Comparison of ENCODE assay signal across 10 cellular contexts in the genomic region with DNA sequence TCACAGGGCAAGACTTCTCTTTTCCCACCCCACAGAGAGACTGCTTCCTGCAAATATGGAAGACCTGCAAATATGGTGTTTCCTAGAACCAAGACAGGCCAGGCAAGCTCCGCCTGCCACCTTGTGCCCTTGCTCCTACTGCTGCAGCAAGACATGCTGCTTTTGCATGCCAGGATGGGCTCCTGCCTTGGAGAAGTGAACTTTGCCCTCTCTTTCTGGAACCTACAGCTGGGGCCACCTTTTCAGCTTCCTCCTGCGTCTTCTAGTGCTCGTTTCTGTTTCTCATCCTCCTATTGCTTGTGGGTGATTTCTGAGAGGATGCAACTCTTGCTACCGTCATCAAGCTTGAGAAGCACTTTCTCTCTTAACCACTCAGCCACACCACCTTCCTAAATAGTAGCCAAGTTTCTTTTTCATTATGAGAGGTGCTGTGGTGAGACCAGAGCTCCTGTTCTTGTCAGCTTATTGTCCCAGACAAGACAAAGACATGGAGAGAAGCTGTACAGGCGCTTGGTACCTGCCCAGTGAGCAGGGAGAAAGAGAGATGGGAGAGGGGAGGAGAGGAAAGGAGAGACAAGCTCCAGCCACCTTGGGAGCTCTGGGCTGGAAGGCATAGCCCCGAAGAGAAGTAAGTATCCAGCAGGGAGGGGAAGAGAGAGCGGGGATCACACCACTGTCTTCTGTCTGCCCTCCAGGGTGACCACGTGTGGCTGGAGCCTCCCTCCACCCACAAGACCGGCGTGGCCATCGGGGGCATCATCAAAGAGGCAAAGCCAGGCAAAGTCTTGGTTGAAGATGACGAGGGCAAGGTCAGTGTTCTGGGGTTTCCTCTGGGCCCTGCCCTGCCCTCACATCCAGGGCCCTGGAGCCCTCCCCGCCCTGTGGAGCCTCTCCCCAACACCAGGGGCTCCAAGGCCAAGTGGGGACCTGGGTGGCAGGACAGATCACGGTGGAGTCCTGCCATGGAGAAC. TPM values are rescaled to one million over a fixed set of nuclear protein-coding genes. Genes with fewer than 3 reads are reported as not detected.
DNase-seq lines count a peak whose midpoint lies in the region; ATAC-seq and TF ChIP-seq lines count a peak whose summit lies in the region.
"Had no signal": no experiment of that assay in that cellular context is flagged by ENCODE, and none has a peak within 500 bp of the region (broad histone marks: within the 10 kb centered on the region; RNA-seq: fewer than 3 reads in every experiment).

No MANE protein-coding gene starts in this region.

- H3K27ac ChIP-seq in sigmoid colon (no peak overlapping the region), prostate gland (no peak overlapping the region)
- H3K27ac ChIP-seq: BLaER1 had no signal

- peak; percentile 97 for ATAC-seq in HG02642 (IDR thresholded peaks at IDR 0.05; ENCODE audit: poor library complexity, unreplicated experiment)

- TF ChIP-seq CTCF in sigmoid colon (IDR thresholded peaks at IDR 0.05) (no peak), prostate gland (IDR thresholded peaks at IDR 0.05) (no peak)

- peak; percentile 32 to 36 for DNase-seq in activated T-cell treated with anti-CD3 and anti-CD28 coated beads, Interleukin-2, amount 50 U/mL, for 48 hours
- no peak for DNase-seq in activated T-cell treated with anti-CD3 and anti-CD28 coated beads, Interleukin-2, amount 50 U/mL, for 1 hour
- DNase-seq in NOMO-1 (lab: John Stamatoyannopoulos, UW; ENCODE audit: unreplicated experiment in 2 of 2) = peak; percentile 76 to 79
- DNase-seq in sigmoid colon = peak; percentile 25
- DNase-seq in prostate gland (ENCODE audit: low spot score) = no peak
- no peak for DNase-seq in activated CD4-positive, CD25-positive, alpha-beta regulatory T cell treated with anti-CD3 and anti-CD28 coated beads, Interleukin-2, amount 50 U/mL, for 72 hours
- no peak for DNase-seq in effector CD8-positive, alpha-beta T cell (lab: John Stamatoyannopoulos, UW)
- DNase-seq: NCI-H1092 had no signal

- H3K27me3 ChIP-seq in sigmoid colon (no peaks in the 10 kb centered on the region), prostate gland (replicated peaks; ENCODE audit: insufficient read depth) (no peaks in the 10 kb centered on the region)
- H3K27me3 ChIP-seq: BLaER1 had no signal

- H3K4me1 ChIP-seq in sigmoid colon (peaks cover 0 to under 1% (median 0%) of the 10 kb centered on the region in 4 donors), prostate gland (replicated peaks) (no peaks in the 10 kb centered on the region)

- no peaks in the 10 kb centered on the region for H3K9me3 ChIP-seq in sigmoid colon
- no peaks in the 10 kb centered on the region for H3K9me3 ChIP-seq in prostate gland
- H3K9me3 ChIP-seq: BLaER1 had no signal

- H3K4me3 ChIP-seq in sigmoid colon = no peak overlapping the region
- no peak overlapping the region for H3K4me3 ChIP-seq in prostate gland
- H3K4me3 ChIP-seq: BLaER1 had no signal

- WGBS in sigmoid colon, 2 donors = 75 to 76% methylated on average over 14 of the region's 14 CpGs
- 85% methylated on average over 14 of the region's 14 CpGs for WGBS in prostate gland

- TF ChIP-seq EP300 in sigmoid colon (IDR thresholded peaks at IDR 0.05) = no peak

- no peaks in the 10 kb centered on the region for H3K36me3 ChIP-seq in sigmoid colon
- no peaks in the 10 kb centered on the region for H3K36me3 ChIP-seq in prostate gland
- H3K36me3 ChIP-seq: BLaER1 had no signal

- intact Hi-C loops in sigmoid colon (cut with DNase I) = no loop called here
- intact Hi-C loops in prostate gland (cut with DNase I) = no loop called here

- TF ChIP-seq POLR2A in sigmoid colon (IDR thresholded peaks at IDR 0.05) (no peak), prostate gland (IDR thresholded peaks at IDR 0.05) (no peak)

RNA-seq across cellular contexts. Expression of a gene that starts 28.3 kb away (rescaled TPM):
- total RNA-seq in sigmoid colon = 1 to 10 TPM in 2 of 4 donors, under 1 TPM in 1, not detected in 1; 0.54 to 3.0 (median 1.4) TPM
- polyA plus RNA-seq in sigmoid colon = 100 to 1,000 TPM in 1 of 3 donors, 10 to 100 TPM in 2; 57.6 to 128 (median 67.9) TPM
- 1 to 10 TPM in 1 of 2 donors, not detected in 1; 1.4 TPM for total RNA-seq in prostate gland

RNA-seq across cellular contexts. Expression of a gene that starts 37.5 kb away (rescaled TPM):
- total RNA-seq in sigmoid colon = 10 to 100 TPM; 28.1 to 47.9 (median 30.7) TPM
- polyA plus RNA-seq in sigmoid colon = 10 to 100 TPM; 28.8 to 32.6 (median 31.2) TPM
- 10 to 100 TPM; 36.6 to 42.3 TPM for total RNA-seq in prostate gland

Comparison
In these comparisons a context has a peak if more than half of its experiments do, and no peak if none do; other contexts are left out.
1. DNase-seq: peak in activated T-cell treated with anti-CD3 and anti-CD28 coated beads, Interleukin-2, amount 50 U/mL, for 48 hours (2 of 2), NOMO-1 (2 of 2) and sigmoid colon (single experiment); none in activated T-cell treated with anti-CD3 and anti-CD28 coated beads, Interleukin-2, amount 50 U/mL, for 1 hour (single experiment), prostate gland (single experiment), activated CD4-positive, CD25-positive, alpha-beta regulatory T cell treated with anti-CD3 and anti-CD28 coated beads, Interleukin-2, amount 50 U/mL, for 72 hours (single experiment) and effector CD8-positive, alpha-beta T cell (single experiment).